ENCODE assay signal across 8 cellular contexts in genomic region chr11:66068923-66069714, GRCh38. TPM values are rescaled to one million over a fixed set of nuclear protein-coding genes. Genes with fewer than 3 reads are reported as not detected.
DNase-seq lines count a peak whose midpoint lies in the region; ATAC-seq and TF ChIP-seq lines count a peak whose summit lies in the region.

No MANE protein-coding gene starts in this region.

- peaks cover 8% of the 10 kb centered on the region for H3K36me3 Mint-ChIP-seq in T-helper 17 cell (ENCODE audit: low read depth)
- peaks cover 60% of the 10 kb centered on the region for H3K36me3 Mint-ChIP-seq in stimulated activated memory B cell treated with anti-CD40 and anti-IgM and Interleukin-4, amounts not matched to agents 10 μg/mL and 1 μg/mL and 100 μg/mL, for 72 hours

- DNase-seq in NCI-H345 (lab: John Stamatoyannopoulos, UW): peak; percentile 38
- DNase-seq in NCI-H345 treated with DMSO at 0.1 percent for 48 hours (lab: John Stamatoyannopoulos, UW; ENCODE audit: unreplicated experiment): no peak
- no peak for DNase-seq in T-helper 17 cell
- DNase-seq in choroid plexus epithelial cell (ENCODE audit: low read depth): peak; percentile 61
- peak; percentile 53 to 58 for DNase-seq in left colon

- H3K4me1 Mint-ChIP-seq in T-helper 17 cell: peaks cover 48% of the 10 kb centered on the region
- H3K4me1 Mint-ChIP-seq in stimulated activated memory B cell treated with anti-CD40 and anti-IgM and Interleukin-4, amounts not matched to agents 10 μg/mL and 1 μg/mL and 100 μg/mL, for 72 hours: peaks cover 65% of the 10 kb centered on the region

- ATAC-seq in HG03196 (IDR thresholded peaks at IDR 0.05; ENCODE audit: unreplicated experiment): peak; percentile 10
- ATAC-seq in T-helper 17 cell: peak; percentile 22
- ATAC-seq in left colon: peak; percentile 31
- peak; percentile 70 for ATAC-seq in stimulated activated memory B cell treated with anti-CD40 and anti-IgM and Interleukin-4, amounts not matched to agents 10 μg/mL and 1 μg/mL and 100 μg/mL, for 72 hours
- ATAC-seq in HG02678 (IDR thresholded peaks at IDR 0.05; ENCODE audit: unreplicated experiment): no peak

- no peaks in the 10 kb centered on the region for H3K9me3 Mint-ChIP-seq in stimulated activated memory B cell treated with anti-CD40 and anti-IgM and Interleukin-4, amounts not matched to agents 10 μg/mL and 1 μg/mL and 100 μg/mL, for 72 hours

- intact Hi-C loops in left colon (cut with DNase I, micrococcal nuclease): no loop called here

- H3K9me3 ChIP-seq in T-helper 17 cell (ENCODE audit: control insufficient read depth, low read length, poor library complexity, severe bottlenecking): no peaks in the 10 kb centered on the region

- H3K27me3 Mint-ChIP-seq in T-helper 17 cell: no peaks in the 10 kb centered on the region
- H3K27me3 Mint-ChIP-seq in stimulated activated memory B cell treated with anti-CD40 and anti-IgM and Interleukin-4, amounts not matched to agents 10 μg/mL and 1 μg/mL and 100 μg/mL, for 72 hours: no peaks in the 10 kb centered on the region

- peak overlapping the region; percentile 93 for H3K4me3 Mint-ChIP-seq in T-helper 17 cell
- H3K4me3 Mint-ChIP-seq in stimulated activated memory B cell treated with anti-CD40 and anti-IgM and Interleukin-4, amounts not matched to agents 10 μg/mL and 1 μg/mL and 100 μg/mL, for 72 hours: peak overlapping the region; percentile 83

- TF ChIP-seq CTCF in choroid plexus epithelial cell (conservative IDR thresholded peaks at IDR 0.05; ENCODE audit: low read depth, low read length): peak; percentile 40

- H3K4me3 ChIP-seq in choroid plexus epithelial cell (ENCODE audit: low read depth, low read length): peak overlapping the region; percentile 77

- H3K27ac Mint-ChIP-seq in T-helper 17 cell: peak overlapping the region; percentile 97
- H3K27ac Mint-ChIP-seq in stimulated activated memory B cell treated with anti-CD40 and anti-IgM and Interleukin-4, amounts not matched to agents 10 μg/mL and 1 μg/mL and 100 μg/mL, for 72 hours: peak overlapping the region; percentile 86

RNA-seq across cellular contexts. Expression of gene PACS1, which starts 1.0 kb away (rescaled TPM):
- total RNA-seq in T-helper 17 cell: 100 to 1,000 TPM; 215 to 227 TPM
- 10 to 100 TPM; 17.1 to 19.2 TPM for total RNA-seq in left colon

RNA-seq across cellular contexts. Expression of gene SF3B2, which starts 17.0 kb away (rescaled TPM):
- 100 to 1,000 TPM; 187 to 208 TPM for total RNA-seq in T-helper 17 cell
- total RNA-seq in left colon: 100 to 1,000 TPM; 123 to 131 TPM

RNA-seq across cellular contexts. Expression of gene GAL3ST3, which starts 20.2 kb away (rescaled TPM):
- total RNA-seq in T-helper 17 cell (not detected), left colon (not detected)

RNA-seq across cellular contexts. Expression of gene CATSPER1, which starts 42.8 kb away (rescaled TPM):
- total RNA-seq in T-helper 17 cell (not detected), left colon (under 1 TPM in 1 of 2 donors, not detected in 1; 0.39 TPM)

RNA-seq across cellular contexts. Expression of gene CST6, which starts 57.3 kb away (rescaled TPM):
- total RNA-seq in T-helper 17 cell (not detected), left colon (not detected)

Comparison
In these comparisons a context has a peak if more than half of its experiments do, and no peak if none do; other contexts are left out.
1. DNase-seq: peak in NCI-H345 (single experiment), choroid plexus epithelial cell (single experiment) and left colon (2 of 2); none in NCI-H345 treated with DMSO at 0.1 percent for 48 hours (single experiment) and T-helper 17 cell (0 of 3).
2. RNA of gene PACS1, which starts 1.0 kb away (total RNA-seq): 215 to 227 TPM in T-helper 17 cell; 17.1 to 19.2 TPM in left colon; every median in the first group is over 10 times any median in the second.